11 cellular contexts compared by ENCODE assay signal in genomic region chr4:101135371-101136010, GRCh38.
A peak's percentile ranks its signal among the peaks of the same experiment; 100 is the strongest.
DNase-seq lines count a peak whose midpoint lies in the region; ATAC-seq, FAIRE-seq and TF ChIP-seq lines count a peak whose summit lies in the region.
"Had no signal": no experiment of that assay in that cellular context is flagged by ENCODE, and none has a peak within 500 bp of the region (broad histone marks: within the 10 kb centered on the region; RNA-seq: fewer than 3 reads in every experiment).

No MANE protein-coding gene starts in this region.

- H3K4me3 ChIP-seq in fibroblast of lung (replicated peaks in 1 of 4; ENCODE audit: control extremely low read depth in 1 of 4, insufficient read depth in 1 of 4, low read depth in 3 of 4, low read length in 4 of 4), result no peak overlapping the region
- H3K4me3 ChIP-seq: hepatocyte had no signal

- FAIRE-seq in GM12891 (lab: Jason Lieb, UNC), result peak; percentile 26

- DNase-seq in GM12891 (ENCODE audit: insufficient read length, low spot score), result no peak
- DNase-seq in fibroblast of lung (ENCODE audit: low read depth in 2 of 2), result no peak
- no peak for DNase-seq in SKM-1 treated with dmso at 0.1 percent for 144 hours (lab: John Stamatoyannopoulos, UW; ENCODE audit: unreplicated experiment)
- DNase-seq in NCI-H748 (lab: John Stamatoyannopoulos, UW; ENCODE audit: unreplicated experiment), result no peak
- DNase-seq in NCI-H82 (lab: John Stamatoyannopoulos, UW), result no peak

- H2AFZ ChIP-seq in fibroblast of lung (ENCODE audit: low read length), result no peak overlapping the region
- H2AFZ ChIP-seq: hepatocyte had no signal

- no peaks in the 10 kb centered on the region for H3K9me3 ChIP-seq in fibroblast of lung (ENCODE audit: control insufficient read depth, insufficient read depth, low read depth, low read length)
- H3K9me3 ChIP-seq: neutrophil had no signal

- H3K27ac ChIP-seq in fibroblast of lung (ENCODE audit: insufficient read depth, low read length), result no peak overlapping the region
- H3K27ac ChIP-seq: hepatocyte, HL-60, neutrophil had no signal

- H3K4me2 ChIP-seq in fibroblast of lung (ENCODE audit: extremely low read depth, insufficient read depth, low read length), result peak overlapping the region; percentile 40
- H3K4me2 ChIP-seq: hepatocyte had no signal

- H3K79me2 ChIP-seq in fibroblast of lung (ENCODE audit: control insufficient read depth, insufficient read depth, low read length), result no peaks in the 10 kb centered on the region

- no peaks in the 10 kb centered on the region for H3K36me3 ChIP-seq in fibroblast of lung (ENCODE audit: control insufficient read depth, insufficient read depth, low read length)
- H3K36me3 ChIP-seq: neutrophil had no signal

- no peaks in the 10 kb centered on the region for H4K20me1 ChIP-seq in fibroblast of lung (ENCODE audit: control insufficient read depth, extremely low read depth, insufficient read depth, low read length)

- no peak for TF ChIP-seq POLR2A in GM12891 (IDR thresholded peaks at IDR 0.05; ENCODE audit: low read depth, low read length)

- no peak overlapping the region for H3K9ac ChIP-seq in fibroblast of lung (ENCODE audit: insufficient read depth, low read length)

- peak; percentile 63 for ATAC-seq in GM21390 (IDR thresholded peaks at IDR 0.05; ENCODE audit: unreplicated experiment)
- ATAC-seq in HG03520 (IDR thresholded peaks at IDR 0.05; ENCODE audit: unreplicated experiment), result peak; percentile 61
- no peak for ATAC-seq in HG03045 (IDR thresholded peaks at IDR 0.05; ENCODE audit: unreplicated experiment)

- H3K4me1 ChIP-seq in fibroblast of lung (ENCODE audit: control insufficient read depth, extremely low read depth, insufficient read depth, low read length), result no peaks in the 10 kb centered on the region

- H3K27me3 ChIP-seq in fibroblast of lung (ENCODE audit: control insufficient read depth, insufficient read depth, low read length), result no peaks in the 10 kb centered on the region
- H3K27me3 ChIP-seq: hepatocyte, neutrophil had no signal

- TF ChIP-seq CTCF in fibroblast of lung (conservative IDR thresholded peaks at IDR 0.05 in 1 of 2, IDR thresholded peaks at IDR 0.05 in 1 of 2; ENCODE audit: low read depth in 1 of 2, low read length in 2 of 2), result no peak

TF ChIP-seq in GM12891, 5 proteins besides CTCF, POLR2A, EP300 and RAD21:
- TF ChIP-seq SPI1 (IDR thresholded peaks at IDR 0.05; ENCODE audit: low read depth, low read length) (no peak), PAX5 (IDR thresholded peaks at IDR 0.05; ENCODE audit: insufficient read depth, low read length, severe bottlenecking) (no peak), TAF1 (IDR thresholded peaks at IDR 0.05; ENCODE audit: low read depth, low read length) (no peak), POU2F2 (IDR thresholded peaks at IDR 0.05; ENCODE audit: low read depth, low read length) (no peak), POLR2AphosphoS5 (IDR thresholded peaks at IDR 0.05; ENCODE audit: low read depth, low read length) (no peak)
TF ChIP-seq in GM12891: peak in this region for 0.
